ENCODE assay signal across 23 cellular contexts in the genomic region with DNA sequence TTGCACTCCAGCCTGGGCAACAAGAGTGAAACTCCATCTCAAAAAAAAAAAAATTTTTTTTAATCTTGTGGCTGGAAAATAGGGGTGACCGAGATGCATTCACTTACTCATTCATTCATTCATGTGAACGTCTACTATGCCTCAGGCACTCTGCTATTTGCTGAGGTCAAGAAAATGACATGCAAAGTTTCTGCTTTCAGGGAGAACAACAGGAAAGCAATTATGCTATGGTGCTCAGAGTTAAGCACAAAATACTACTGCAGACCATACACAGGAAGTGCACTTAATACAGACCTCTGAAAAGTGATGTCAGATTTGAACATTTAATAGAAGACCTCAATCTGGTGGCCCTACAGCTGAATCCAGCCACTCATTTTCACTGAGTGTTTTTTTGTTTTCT. TPM values are rescaled to one million over a fixed set of nuclear protein-coding genes. Genes with fewer than 3 reads are reported as not detected.
"Had no signal": no experiment of that assay in that cellular context is flagged by ENCODE, and none has a peak within 500 bp of the region (broad histone marks: within the 10 kb centered on the region; RNA-seq: fewer than 3 reads in every experiment).

No MANE protein-coding gene starts in this region.

- H3K27ac Mint-ChIP-seq: activated CD4-positive, alpha-beta T cell treated with anti-CD3 and anti-CD28 coated beads, Interleukin-2, amount 10 ng/mL, durations not matched to agents 7 days and 5 days; activated naive CD4-positive, alpha-beta T cell treated with anti-CD3 and anti-CD28 coated beads, Interleukin-2, amount 50 U/mL, for 72 hours; nephron; stimulated activated naive B cell treated with anti-CD40 and anti-IgM and Interleukin-4, amounts not matched to agents 10 μg/mL and 1 μg/mL and 100 μg/mL, for 72 hours; T-helper 1 cell treated with Interleukin-12 subunit alpha and Interleukin-12 subunit beta and Interleukin-4 antibody, amounts not matched to agents 30 μg/mL and 1 μg/mL, for 36 hours; WTC11 had no signal

- FAIRE-seq: endometrium, keratinocyte had no signal

- H3K27me3 Mint-ChIP-seq: activated CD4-positive, alpha-beta T cell treated with anti-CD3 and anti-CD28 coated beads, Interleukin-2, amount 10 ng/mL, durations not matched to agents 7 days and 5 days had no signal

- H3K4me3 Mint-ChIP-seq: activated CD4-positive, alpha-beta T cell treated with anti-CD3 and anti-CD28 coated beads, Interleukin-2, amount 10 ng/mL, durations not matched to agents 7 days and 5 days; nephron; stimulated activated naive B cell treated with anti-CD40 and anti-IgM and Interleukin-4, amounts not matched to agents 10 μg/mL and 1 μg/mL and 100 μg/mL, for 72 hours; T-helper 1 cell treated with Interleukin-12 subunit alpha and Interleukin-12 subunit beta and Interleukin-4 antibody, amounts not matched to agents 30 μg/mL and 1 μg/mL, for 36 hours; WTC11 had no signal

- H3K27ac ChIP-seq: brain microvascular endothelial cell, dorsolateral prefrontal cortex, gastroesophageal sphincter, prostate gland, right lobe of liver, spleen, transverse colon had no signal

- H3K9me3 ChIP-seq: gastroesophageal sphincter, prostate gland, right lobe of liver, spleen, transverse colon had no signal

- H3K36me3 ChIP-seq: brain microvascular endothelial cell, gastroesophageal sphincter, prostate gland, right lobe of liver, spleen, transverse colon had no signal

- H3K4me1 Mint-ChIP-seq: activated CD4-positive, alpha-beta T cell treated with anti-CD3 and anti-CD28 coated beads, Interleukin-2, amount 10 ng/mL, durations not matched to agents 7 days and 5 days; nephron; stimulated activated naive B cell treated with anti-CD40 and anti-IgM and Interleukin-4, amounts not matched to agents 10 μg/mL and 1 μg/mL and 100 μg/mL, for 72 hours; WTC11 had no signal

- H3K9me3 Mint-ChIP-seq: activated CD4-positive, alpha-beta T cell treated with anti-CD3 and anti-CD28 coated beads, Interleukin-2, amount 10 ng/mL, durations not matched to agents 7 days and 5 days; activated naive CD4-positive, alpha-beta T cell treated with anti-CD3 and anti-CD28 coated beads, Interleukin-2, amount 50 U/mL, for 72 hours; stimulated activated naive B cell treated with anti-CD40 and anti-IgM and Interleukin-4, amounts not matched to agents 10 μg/mL and 1 μg/mL and 100 μg/mL, for 72 hours; T-helper 1 cell treated with Interleukin-12 subunit alpha and Interleukin-12 subunit beta and Interleukin-4 antibody, amounts not matched to agents 30 μg/mL and 1 μg/mL, for 36 hours; WTC11 had no signal

- H3K4me3 ChIP-seq: dorsolateral prefrontal cortex, gastroesophageal sphincter, prostate gland, right lobe of liver, spleen, transverse colon had no signal

- ATAC-seq: activated naive CD4-positive, alpha-beta T cell treated with anti-CD3 and anti-CD28 coated beads, Interleukin-2, amount 50 U/mL, for 72 hours; gastroesophageal sphincter; left ventricle myocardium superior; right lobe of liver; stimulated activated naive B cell treated with anti-CD40 and anti-IgM and Interleukin-4, amounts not matched to agents 10 μg/mL and 1 μg/mL and 100 μg/mL, for 72 hours; WTC11 had no signal

- H3K4me1 ChIP-seq: gastroesophageal sphincter, prostate gland, right lobe of liver, spleen, transverse colon had no signal

- DNase-seq: activated CD4-positive, alpha-beta T cell treated with anti-CD3 and anti-CD28 coated beads, Interleukin-2, amount 10 ng/mL, durations not matched to agents 7 days and 5 days; activated T-cell treated with anti-CD3 and anti-CD28 coated beads, Interleukin-2, amount 50 U/mL, for 1 hour; amniotic stem cell; brain microvascular endothelial cell; left ventricle myocardium superior; mesendoderm; occipital lobe; right lobe of liver; spleen; stimulated activated CD4-positive, alpha-beta T cell treated with anti-CD3 and anti-CD28 coated beads, Interleukin-1b, Interleukin-23, amount 100 ng/mL, for 48 hours; stimulated activated naive B cell treated with anti-CD40 and anti-IgM and Interleukin-4, amounts not matched to agents 10 μg/mL and 1 μg/mL and 100 μg/mL, for 72 hours; substantia nigra; transverse colon had no signal

- H3K36me3 Mint-ChIP-seq: activated naive CD4-positive, alpha-beta T cell treated with anti-CD3 and anti-CD28 coated beads, Interleukin-2, amount 50 U/mL, for 72 hours; stimulated activated naive B cell treated with anti-CD40 and anti-IgM and Interleukin-4, amounts not matched to agents 10 μg/mL and 1 μg/mL and 100 μg/mL, for 72 hours; WTC11 had no signal

- H3K27me3 ChIP-seq: brain microvascular endothelial cell, gastroesophageal sphincter, right lobe of liver, transverse colon had no signal

RNA-seq across cellular contexts. Expression of a gene that starts 59.6 kb away (rescaled TPM):
- total RNA-seq: activated CD4-positive, alpha-beta T cell treated with anti-CD3 and anti-CD28 coated beads, Interleukin-2, amount 10 ng/mL, durations not matched to agents 7 days and 5 days; activated naive CD4-positive, alpha-beta T cell treated with anti-CD3 and anti-CD28 coated beads, Interleukin-2, amount 50 U/mL, for 72 hours; cerebellum; dorsolateral prefrontal cortex; gastroesophageal sphincter; left ventricle myocardium superior; occipital lobe; right lobe of liver; spleen; transverse colon; WTC11 had no signal
- polyA plus RNA-seq: keratinocyte, spleen had no signal
